ENCODE assay signal across 8 cellular contexts in genomic region chr6:111258615-111259088, GRCh38.
DNase-seq lines count a peak whose midpoint lies in the region; ATAC-seq and TF ChIP-seq lines count a peak whose summit lies in the region.

No MANE protein-coding gene starts in this region.

- H3K9me3 Mint-ChIP-seq in naive thymus-derived CD4-positive, alpha-beta T cell, result peaks cover 0 to 5% (median 0%) of the 10 kb centered on the region in 11 donors

- H3K4me1 Mint-ChIP-seq in naive thymus-derived CD4-positive, alpha-beta T cell, result peaks cover 12 to 34% (median 26%) of the 10 kb centered on the region in 7 donors

- H3K4me1 ChIP-seq in naive thymus-derived CD4-positive, alpha-beta T cell (ENCODE audit: control insufficient read depth in 2 of 2, insufficient read depth in 2 of 2, low read length in 2 of 2), result peaks cover 6 to 17% of the 10 kb centered on the region in 2 donors

- H3K27ac Mint-ChIP-seq in naive thymus-derived CD4-positive, alpha-beta T cell, result peak overlapping the region; percentile 83 to 97 (median 92)

- POLR2A ChIA-PET in naive thymus-derived CD4-positive, alpha-beta T cell (lab: Charles Lee), result interaction anchor here (0.6 to 2.2 kb wide), 15 partner anchors 8 to 828 kb away, joined by 3 to 26 read pairs (median 5); partner anchors contain the start of genes AMD1, CDK19, FAM229B and FYN
- POLR2A ChIA-PET in GM10248 (lab: Yijun Ruan, JAX), result interaction anchor here (0.7 to 1.7 kb wide), 4 partner anchors 220 to 347 kb away, joined by 3 to 11 read pairs (median 4); partner anchors contain the start of genes REV3L and TRAF3IP2

- H3K36me3 Mint-ChIP-seq in naive thymus-derived CD4-positive, alpha-beta T cell, result peaks cover 0 to 3% (median 1%) of the 10 kb centered on the region in 5 donors

- peaks cover 0 to 24% (median 0%) of the 10 kb centered on the region in 5 donors for H3K27me3 Mint-ChIP-seq in naive thymus-derived CD4-positive, alpha-beta T cell

- no peaks in the 10 kb centered on the region for H3K9me3 ChIP-seq in naive thymus-derived CD4-positive, alpha-beta T cell (ENCODE audit: control insufficient read depth in 2 of 3, low read length in 3 of 3)

- in situ Hi-C loops in brain microvascular endothelial cell (cut with HindIII; ENCODE audit: low pct_ligation_motif_present, low sequenced_read_pairs), result no loop called here

- intact Hi-C loops in naive thymus-derived CD4-positive, alpha-beta T cell (cut with micrococcal nuclease), result loop anchor here (1.0 to 10.0 kb wide), 30 partner anchors 144 to 1568 kb away; partner anchors contain the start of genes AMD1 (in 2 of the 2), CDK19 (in 2 of the 2), FAM229B (in 2 of the 2) and GTF3C6 (in 2 of the 2)

- H3K4me3 ChIP-seq in AG09309 (ENCODE audit: control insufficient read depth, low read depth, low read length), result peak overlapping the region; percentile 29
- H3K4me3 ChIP-seq in HL-60 (replicated peaks; ENCODE audit: insufficient read depth, low read length), result peak overlapping the region; percentile 35
- H3K4me3 ChIP-seq in brain microvascular endothelial cell (ENCODE audit: low read depth, low read length), result peak overlapping the region; percentile 43
- peak overlapping the region; percentile 89 for H3K4me3 ChIP-seq in naive thymus-derived CD4-positive, alpha-beta T cell (ENCODE audit: low read length)

- no peak for ATAC-seq in naive thymus-derived CD4-positive, alpha-beta T cell

- H3K36me3 ChIP-seq in brain microvascular endothelial cell (replicated peaks), result no peaks in the 10 kb centered on the region
- H3K36me3 ChIP-seq in naive thymus-derived CD4-positive, alpha-beta T cell (ENCODE audit: control insufficient read depth in 2 of 3, insufficient read depth in 3 of 3, low read length in 3 of 3), result peaks cover 0 to 4% (median under 1%) of the 10 kb centered on the region in 3 experiments

- CTCF ChIA-PET in naive thymus-derived CD4-positive, alpha-beta T cell (lab: Charles Lee), result interaction anchor here (0.6 to 2.0 kb wide), 23 partner anchors 9 to 905 kb away, joined by 3 to 46 read pairs (median 4); partner anchors contain the start of gene REV3L
- CTCF ChIA-PET in GM10248 (lab: Yijun Ruan, JAX), result interaction anchor here (0.6 to 2.7 kb wide), 81 partner anchors 9 to 783 kb away, joined by 3 to 63 read pairs (median 4); partner anchors contain the start of genes REV3L and TRAF3IP2

- H3K27ac ChIP-seq in HL-60 (replicated peaks) (peak overlapping the region; percentile 27; the same call in 1 of the 2 replicates), brain microvascular endothelial cell (peak overlapping the region; percentile 69), caudate nucleus (ENCODE audit: low read depth, low read length) (no peak overlapping the region)
- peak overlapping the region; percentile 46 for H3K27ac ChIP-seq in naive thymus-derived CD4-positive, alpha-beta T cell (ENCODE audit: low read depth, low read length)

- no peak for DNase-seq in AG09309 (ENCODE audit: low read depth)
- no peak for DNase-seq in HL-60 (ENCODE audit: low read depth in 1 of 2, low spot score in 1 of 2)
- no peak for DNase-seq in brain microvascular endothelial cell
- no peak for DNase-seq in naive thymus-derived CD4-positive, alpha-beta T cell
- no peak for DNase-seq in GM10248 (ENCODE audit: extremely low spot score)
- no peak for DNase-seq in dermis blood vessel endothelial cell
- no peak for DNase-seq in caudate nucleus (lab: John Stamatoyannopoulos, UW)
- no peak for DNase-seq in effector CD8-positive, alpha-beta T cell (lab: John Stamatoyannopoulos, UW)

- H3K4me3 Mint-ChIP-seq in naive thymus-derived CD4-positive, alpha-beta T cell, result peak overlapping the region; percentile 75 to 90 (median 86)

- TF ChIP-seq CTCF in AG09309 (IDR thresholded peaks at IDR 0.05; ENCODE audit: control insufficient read depth, insufficient read depth, low read depth, low read length, missing control alignments) (no peak), HL-60 (IDR thresholded peaks at IDR 0.05; ENCODE audit: insufficient read depth, low read length) (no peak), brain microvascular endothelial cell (IDR thresholded peaks at IDR 0.05; ENCODE audit: low read depth, low read length, missing control alignments) (no peak), GM10248 (IDR thresholded peaks at IDR 0.05; ENCODE audit: control extremely low read depth, extremely low read depth, low read depth, missing control alignments) (no peak)

- H3K27me3 ChIP-seq in HL-60 (ENCODE audit: insufficient read depth, poor library complexity, severe bottlenecking), result no peaks in the 10 kb centered on the region
- H3K27me3 ChIP-seq in brain microvascular endothelial cell (replicated peaks), result no peaks in the 10 kb centered on the region
- no peaks in the 10 kb centered on the region for H3K27me3 ChIP-seq in naive thymus-derived CD4-positive, alpha-beta T cell (ENCODE audit: control insufficient read depth in 2 of 2, insufficient read depth in 2 of 2, low read length in 2 of 2)

Comparison
In these comparisons a context has a peak if more than half of its experiments do, and no peak if none do; other contexts are left out.
1. H3K4me3 ChIP-seq: peak in every context shown above with its lines; median percentile 89 in naive thymus-derived CD4-positive, alpha-beta T cell; 43 in brain microvascular endothelial cell; 35 in HL-60; 29 in AG09309.